Comparison of ENCODE assay signal across 1 cellular context in genomic region chr9:110308504-110309109, GRCh38.
TF ChIP-seq lines count a peak whose summit lies in the region.

No MANE protein-coding gene starts in this region.

TF ChIP-seq in GM23338, 12 proteins besides CTCF, POLR2A, EP300 and RAD21 (continued from another document):
- TF ChIP-seq, protein P1, sequence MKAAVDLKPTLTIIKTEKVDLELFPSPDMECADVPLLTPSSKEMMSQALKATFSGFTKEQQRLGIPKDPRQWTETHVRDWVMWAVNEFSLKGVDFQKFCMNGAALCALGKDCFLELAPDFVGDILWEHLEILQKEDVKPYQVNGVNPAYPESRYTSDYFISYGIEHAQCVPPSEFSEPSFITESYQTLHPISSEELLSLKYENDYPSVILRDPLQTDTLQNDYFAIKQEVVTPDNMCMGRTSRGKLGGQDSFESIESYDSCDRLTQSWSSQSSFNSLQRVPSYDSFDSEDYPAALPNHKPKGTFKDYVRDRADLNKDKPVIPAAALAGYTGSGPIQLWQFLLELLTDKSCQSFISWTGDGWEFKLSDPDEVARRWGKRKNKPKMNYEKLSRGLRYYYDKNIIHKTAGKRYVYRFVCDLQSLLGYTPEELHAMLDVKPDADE (IDR thresholded peaks at IDR 0.05), result no peak
- TF ChIP-seq ZNF462 (CRISPR knock-in tag; IDR thresholded peaks at IDR 0.05) (no peak), NANOG (IDR thresholded peaks at IDR 0.05; ENCODE audit: borderline replicate concordance) (no peak)
- TF ChIP-seq, protein P2, sequence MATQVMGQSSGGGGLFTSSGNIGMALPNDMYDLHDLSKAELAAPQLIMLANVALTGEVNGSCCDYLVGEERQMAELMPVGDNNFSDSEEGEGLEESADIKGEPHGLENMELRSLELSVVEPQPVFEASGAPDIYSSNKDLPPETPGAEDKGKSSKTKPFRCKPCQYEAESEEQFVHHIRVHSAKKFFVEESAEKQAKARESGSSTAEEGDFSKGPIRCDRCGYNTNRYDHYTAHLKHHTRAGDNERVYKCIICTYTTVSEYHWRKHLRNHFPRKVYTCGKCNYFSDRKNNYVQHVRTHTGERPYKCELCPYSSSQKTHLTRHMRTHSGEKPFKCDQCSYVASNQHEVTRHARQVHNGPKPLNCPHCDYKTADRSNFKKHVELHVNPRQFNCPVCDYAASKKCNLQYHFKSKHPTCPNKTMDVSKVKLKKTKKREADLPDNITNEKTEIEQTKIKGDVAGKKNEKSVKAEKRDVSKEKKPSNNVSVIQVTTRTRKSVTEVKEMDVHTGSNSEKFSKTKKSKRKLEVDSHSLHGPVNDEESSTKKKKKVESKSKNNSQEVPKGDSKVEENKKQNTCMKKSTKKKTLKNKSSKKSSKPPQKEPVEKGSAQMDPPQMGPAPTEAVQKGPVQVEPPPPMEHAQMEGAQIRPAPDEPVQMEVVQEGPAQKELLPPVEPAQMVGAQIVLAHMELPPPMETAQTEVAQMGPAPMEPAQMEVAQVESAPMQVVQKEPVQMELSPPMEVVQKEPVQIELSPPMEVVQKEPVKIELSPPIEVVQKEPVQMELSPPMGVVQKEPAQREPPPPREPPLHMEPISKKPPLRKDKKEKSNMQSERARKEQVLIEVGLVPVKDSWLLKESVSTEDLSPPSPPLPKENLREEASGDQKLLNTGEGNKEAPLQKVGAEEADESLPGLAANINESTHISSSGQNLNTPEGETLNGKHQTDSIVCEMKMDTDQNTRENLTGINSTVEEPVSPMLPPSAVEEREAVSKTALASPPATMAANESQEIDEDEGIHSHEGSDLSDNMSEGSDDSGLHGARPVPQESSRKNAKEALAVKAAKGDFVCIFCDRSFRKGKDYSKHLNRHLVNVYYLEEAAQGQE (IDR thresholded peaks at IDR 0.05; ENCODE audit: unreplicated experiment), result no peak
